In the genomic region with DNA sequence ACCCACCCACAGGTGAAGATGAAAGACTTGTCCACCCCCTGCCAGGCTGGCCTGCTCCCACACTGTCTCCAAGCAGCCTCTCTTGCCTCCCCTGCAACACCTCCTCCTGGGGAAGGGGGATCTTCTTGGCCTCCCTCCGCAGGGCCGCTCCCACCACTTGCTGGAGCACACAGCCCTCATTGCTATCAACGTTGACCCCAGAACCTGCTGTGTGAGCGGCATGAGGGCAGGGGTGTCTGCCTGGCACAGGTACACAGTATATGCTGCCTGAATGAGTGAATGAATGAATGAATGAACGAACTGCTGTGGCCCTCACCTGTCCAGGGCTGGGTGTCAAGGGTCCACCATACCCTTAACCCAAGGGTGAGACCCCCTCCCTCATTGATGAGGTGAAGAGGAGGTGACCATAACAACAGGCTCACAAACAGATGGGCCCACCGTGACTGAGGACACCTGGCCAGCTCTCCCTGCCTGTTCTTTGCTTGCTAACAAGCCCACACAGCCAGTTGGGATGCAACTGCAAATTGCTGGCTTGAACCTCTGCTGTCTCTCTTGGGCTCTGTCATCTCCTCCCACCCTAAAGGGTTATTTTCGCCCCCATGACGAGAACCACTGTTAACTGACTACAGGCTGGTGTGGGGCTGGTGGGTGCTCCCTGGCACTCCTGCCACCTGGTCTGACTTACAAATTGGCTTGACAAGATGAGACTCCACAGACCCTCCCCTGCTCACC, we compare ENCODE assay signal across 19 cellular contexts. TPM values are rescaled to one million over a fixed set of nuclear protein-coding genes. Genes with fewer than 3 reads are reported as not detected.
DNase-seq lines count a peak whose midpoint lies in the region; ATAC-seq, FAIRE-seq and TF ChIP-seq lines count a peak whose summit lies in the region.
"Had no signal": no experiment of that assay in that cellular context is flagged by ENCODE, and none has a peak within 500 bp of the region (broad histone marks: within the 10 kb centered on the region; RNA-seq: fewer than 3 reads in every experiment).

No MANE protein-coding gene starts in this region.

- no peak for TF ChIP-seq RAD21 in K562 (CRISPR knock-in tag; conservative IDR thresholded peaks at IDR 0.05 in 1 of 2, IDR thresholded peaks at IDR 0.05 in 1 of 2)

- H3K27me3 ChIP-seq in K562 (ENCODE audit: control insufficient read depth in 2 of 2, insufficient read depth in 2 of 2, low read length in 2 of 2) = no peaks in the 10 kb centered on the region
- H3K27me3 ChIP-seq: SJSA1 had no signal

- no peak overlapping the region for H3K4me2 ChIP-seq in K562 (ENCODE audit: insufficient read depth, low read length)
- H3K4me2 ChIP-seq: PC-9 had no signal

- no peaks in the 10 kb centered on the region for H3K79me2 ChIP-seq in K562 (ENCODE audit: control insufficient read depth, insufficient read depth, low read length)

- WGBS in K562 (ENCODE audit: insufficient coverage, low coverage, missing lambda C conversion rate) = 18% methylated on average over 4 of the region's 8 CpGs

- FAIRE-seq in K562 (lab: Jason Lieb, UNC) = no peak
- FAIRE-seq: D721Med had no signal

- no peak overlapping the region for H3K9ac ChIP-seq in K562 (ENCODE audit: insufficient read depth in 1 of 2, low read depth in 2 of 2, low read length in 2 of 2)

- no peak for TF ChIP-seq CTCF in K562 (IDR thresholded peaks at IDR 0.05 in 2 of 3, conservative IDR thresholded peaks at IDR 0.05 in 1 of 3; ENCODE audit: insufficient read depth in 2 of 3, low read depth in 1 of 3, low read length in 3 of 3)

- H2AFZ ChIP-seq in K562 (ENCODE audit: low read depth, low read length) = no peak overlapping the region
- H2AFZ ChIP-seq: PC-9 had no signal

- H3K9me3 ChIP-seq in K562 (replicated peaks; ENCODE audit: control insufficient read depth, insufficient read depth, low read depth, low read length) = no peaks in the 10 kb centered on the region
- H3K9me3 ChIP-seq: SJSA1 had no signal

- no peak overlapping the region for H3K4me3 ChIP-seq in K562
- H3K4me3 ChIP-seq: PC-9, SJSA1 had no signal

- H3K36me3 ChIP-seq in K562 (ENCODE audit: control insufficient read depth, insufficient read depth, low read length) = no peaks in the 10 kb centered on the region
- H3K36me3 ChIP-seq: SJSA1 had no signal

- in situ Hi-C loops in K562 (cut with MboI) = no loop called here

- BruUV-seq in K562 (replicated peaks; lab: Mats Ljungman, UMichigan) = no TSS peak

- no peak for TF ChIP-seq POLR2A in K562 (conservative IDR thresholded peaks at IDR 0.05)

- CTCF ChIA-PET in K562 (lab: Yijun Ruan, JAX; ENCODE audit: low intra/inter-chr PET ratio) = no interaction called here

- DNase-seq in D341Med (ENCODE audit: low spot score) (peak; percentile 10), K562 (ENCODE audit: extremely low read depth in 1 of 4, low spot score in 3 of 4) (no peak), mesenteric fat pad (ENCODE audit: low spot score) (peak; percentile 74), cortex of kidney (lab: John Stamatoyannopoulos, UW) (no peak), activated gamma-delta T cell treated with Interleukin-2 at 50 U/mL for 16 hours (no peak), left ventricle myocardium superior (no peak)
- DNase-seq: H9, Karpas-422, NCI-H1092, NCI-H1417 treated with DMSO at 0.1 percent for 48 hours, NCI-H1694 treated with DMSO at 0.1 percent for 48 hours, NCI-H2081, NCI-H2227 treated with DMSO at 0.1 percent for 48 hours, NCI-H526 treated with DMSO at 0.1 percent for 48 hours, PC-9 had no signal

- H3K27ac ChIP-seq in K562 (ENCODE audit: extremely low read depth, low read depth, low read length) (no peak overlapping the region), temporal lobe (ENCODE audit: low read depth, low read length) (peak overlapping the region; percentile 40)
- H3K27ac ChIP-seq: PC-9, SJSA1 had no signal

- intact Hi-C loops in K562 (cut with micrococcal nuclease) (no loop called here), left ventricle myocardium superior (cut with micrococcal nuclease) (no loop called here)

- H3K9me1 ChIP-seq in K562 (ENCODE audit: control insufficient read depth, insufficient read depth, low read length) = no peaks in the 10 kb centered on the region

- ATAC-seq in K562 = no peak
- ATAC-seq in left ventricle myocardium superior = no peak
- ATAC-seq: Right ventricle myocardium inferior had no signal

- POLR2A ChIA-PET in K562 (lab: Yijun Ruan, JAX) = no interaction called here

- TF ChIP-seq EP300 in K562 (IDR thresholded peaks at IDR 0.05; ENCODE audit: low read length) = no peak

- no peaks in the 10 kb centered on the region for H4K20me1 ChIP-seq in K562 (replicated peaks; ENCODE audit: control insufficient read depth, insufficient read depth, low read length)

- peaks cover 7 to 12% of the 10 kb centered on the region in 2 experiments; a peak in 4 of 5 replicates for H3K4me1 ChIP-seq in K562 (replicated peaks in 1 of 2; ENCODE audit: control insufficient read depth in 2 of 2, insufficient read depth in 2 of 2, low read length in 2 of 2)

TF ChIP-seq in K562, 482 proteins besides CTCF, POLR2A, EP300 and RAD21:
- TF ChIP-seq ZNF24 (IDR thresholded peaks at IDR 0.05) (peak; percentile 35; the same call in 1 of the 2 replicates), LCOR (CRISPR knock-in tag; IDR thresholded peaks at IDR 0.05) (no peak), THRAP3 (IDR thresholded peaks at IDR 0.05; ENCODE audit: borderline replicate concordance) (no peak)

RNA-seq across cellular contexts. Expression of a gene that starts 22.5 kb away (rescaled TPM):
- 17.4 and 40.3 TPM in 2 replicates for total RNA-seq in K562 (2011; cell fraction: chromatin; rRNA removed; ENCODE audit: low replicate concordance)
- 46.7 and 46.8 TPM in 2 replicates for total RNA-seq in K562 (2011; cell fraction: nucleolus; rRNA removed)
- 33.0 and 34.9 TPM in 2 replicates for total RNA-seq in K562 (2011; cell fraction: nucleoplasm; rRNA removed)
- total RNA-seq in K562 (2014; rRNA removed) (11.2 and 22.0 TPM in 2 replicates), K562 (2014; rRNA removed; fragmentation: Illumina TruSeq; extraction: Trizol) (7.1 and 7.7 TPM in 2 replicates), K562 (2015; rRNA removed; fragmentation: Illumina TruSeq; extraction: Trizol) (9.4 and 9.6 TPM in 2 replicates), K562 (2021) (18.1 and 18.9 TPM in 2 replicates), mesenteric fat pad (35.7 TPM), temporal lobe (52.1 TPM), left ventricle myocardium superior (35.4 TPM)
- polyA plus RNA-seq in K562 (2011; rRNA removed) (20.7 and 22.3 TPM in 2 replicates), K562 (2014; fragmentation: Illumina TruSeq; extraction: Trizol) (15.4 and 19.1 TPM in 2 replicates), K562 (2014; fragmentation: Nextera tagmentation; extraction: Ambion mirVana) (1 to 10 TPM; 4.1 to 4.2 TPM), K562 (2014; rRNA removed) (17.2 and 24.6 TPM in 2 replicates)
- polyA plus RNA-seq in K562 (2011; cell fraction: cytosol; rRNA removed) = 27.1 and 37.6 TPM in 2 replicates
- polyA plus RNA-seq in K562 (2011; cell fraction: nucleus; rRNA removed) = 43.8 and 91.5 TPM in 2 replicates
- 15.2 and 43.6 TPM in 2 replicates for polyA plus RNA-seq in K562 (2012)
- 11.5 and 14.0 TPM in 2 replicates for polyA minus RNA-seq in K562 (2011; rRNA and poly(A)+ RNA removed)
- polyA minus RNA-seq in K562 (2011; cell fraction: cytosol; rRNA and poly(A)+ RNA removed) = 13.6 and 16.8 TPM in 2 replicates
- polyA minus RNA-seq in K562 (2011; cell fraction: nucleus; rRNA and poly(A)+ RNA removed) = 9.8 and 14.7 TPM in 2 replicates

Comparison
In these comparisons a context has a peak if more than half of its experiments do, and no peak if none do; other contexts are left out.
1. DNase-seq: peak in D341Med (single experiment) and mesenteric fat pad (single experiment); none in K562 (0 of 4), cortex of kidney (single experiment), activated gamma-delta T cell treated with Interleukin-2 at 50 U/mL for 16 hours (single experiment) and left ventricle myocardium superior (single experiment).